In the genomic region with DNA sequence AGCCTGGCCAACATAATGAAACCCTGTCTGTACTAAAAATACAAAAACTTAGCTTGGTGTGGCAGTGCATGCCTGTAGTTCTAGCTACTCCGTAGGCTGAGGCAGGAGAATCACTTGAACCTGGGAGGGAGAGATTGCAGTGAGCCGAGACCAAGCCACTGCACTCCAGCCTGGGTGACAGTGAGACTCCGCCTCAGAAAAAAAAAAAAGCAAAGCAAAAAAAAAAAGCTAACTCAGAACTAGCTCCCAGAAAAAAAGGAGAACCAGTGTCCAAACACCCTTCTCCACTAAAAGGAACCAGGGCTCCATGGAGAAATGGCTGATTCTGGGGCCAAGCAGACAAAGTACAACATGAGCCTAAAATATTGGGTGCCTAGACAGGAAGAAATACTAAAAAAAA, we compare ENCODE assay signal across 18 cellular contexts. TPM values are rescaled to one million over a fixed set of nuclear protein-coding genes. Genes with fewer than 3 reads are reported as not detected.
DNase-seq lines count a peak whose midpoint lies in the region; ATAC-seq and TF ChIP-seq lines count a peak whose summit lies in the region.
"Had no signal": no experiment of that assay in that cellular context is flagged by ENCODE, and none has a peak within 500 bp of the region (broad histone marks: within the 10 kb centered on the region; RNA-seq: fewer than 3 reads in every experiment).

No MANE protein-coding gene starts in this region.

- peaks cover 2% of the 10 kb centered on the region for H3K27me3 Mint-ChIP-seq in dendritic cell treated with granulocyte-macrophage colony-stimulating factor and Interleukin-4, amounts not matched to agents 40 ng/mL and 50 ng/mL, for 4 days
- H3K27me3 Mint-ChIP-seq: CD4-positive, CD25-positive, alpha-beta regulatory T cell had no signal

- peak overlapping the region; percentile 88 for H3K27ac Mint-ChIP-seq in dendritic cell treated with granulocyte-macrophage colony-stimulating factor and Interleukin-4, amounts not matched to agents 40 ng/mL and 50 ng/mL, for 4 days
- H3K27ac Mint-ChIP-seq in activated naive CD4-positive, alpha-beta T cell treated with anti-CD3 and anti-CD28 coated beads, Interleukin-2, amount 50 U/mL, for 72 hours: no peak overlapping the region
- H3K27ac Mint-ChIP-seq: CD4-positive, CD25-positive, alpha-beta regulatory T cell; GM23338 had no signal

- peak; percentile 12 for DNase-seq in SIG-M5 treated with dmso at 0.1 percent for 504 hours (lab: John Stamatoyannopoulos, UW; ENCODE audit: unreplicated experiment)
- no peak for DNase-seq in SIG-M5 (lab: John Stamatoyannopoulos, UW)
- DNase-seq in KBM-7: peak; percentile 74
- peak; percentile 51 to 58 for DNase-seq in thyroid gland
- no peak for DNase-seq in vagina (ENCODE audit: extremely low spot score in 2 of 2)
- DNase-seq in activated naive CD4-positive, alpha-beta T cell treated with anti-CD3 and anti-CD28 coated beads, Interleukin-2, amount 50 U/mL, for 72 hours (ENCODE audit: low spot score in 2 of 2): no peak
- DNase-seq: 8988T; AML-193; Calu3; CD4-positive, CD25-positive, alpha-beta regulatory T cell; DMS 273 treated with DMSO at 0.1 percent for 48 hours; DMS79; H7 had no signal

- peaks cover 18% of the 10 kb centered on the region for H3K36me3 Mint-ChIP-seq in dendritic cell treated with granulocyte-macrophage colony-stimulating factor and Interleukin-4, amounts not matched to agents 40 ng/mL and 50 ng/mL, for 4 days (ENCODE audit: low read depth)
- peaks cover 0 to 12% of the 10 kb centered on the region in 2 donors for H3K36me3 Mint-ChIP-seq in activated naive CD4-positive, alpha-beta T cell treated with anti-CD3 and anti-CD28 coated beads, Interleukin-2, amount 50 U/mL, for 72 hours
- H3K36me3 Mint-ChIP-seq: CD4-positive, CD25-positive, alpha-beta regulatory T cell had no signal

- peaks cover 46% of the 10 kb centered on the region for H3K4me1 Mint-ChIP-seq in dendritic cell treated with granulocyte-macrophage colony-stimulating factor and Interleukin-4, amounts not matched to agents 40 ng/mL and 50 ng/mL, for 4 days (ENCODE audit: low read depth)
- H3K4me1 Mint-ChIP-seq: GM23338 had no signal

- no peak for TF ChIP-seq CTCF in thyroid gland (IDR thresholded peaks at IDR 0.05)
- no peak for TF ChIP-seq CTCF in vagina (IDR thresholded peaks at IDR 0.05)

- H3K27me3 ChIP-seq in thyroid gland (no peaks in the 10 kb centered on the region), vagina (no peaks in the 10 kb centered on the region)
- H3K27me3 ChIP-seq: BLaER1 had no signal

- H3K4me1 ChIP-seq in thyroid gland (peaks cover 0 to 13% of the 10 kb centered on the region in 2 donors), vagina (no peaks in the 10 kb centered on the region)

- H3K4me3 Mint-ChIP-seq in dendritic cell treated with granulocyte-macrophage colony-stimulating factor and Interleukin-4, amounts not matched to agents 40 ng/mL and 50 ng/mL, for 4 days: peak overlapping the region; percentile 26
- H3K4me3 Mint-ChIP-seq: CD4-positive, CD25-positive, alpha-beta regulatory T cell; GM23338 had no signal

- H3K27ac ChIP-seq in thyroid gland (no peak overlapping the region), vagina (no peak overlapping the region)
- H3K27ac ChIP-seq: BLaER1 had no signal

- TF ChIP-seq POLR2A in thyroid gland (IDR thresholded peaks at IDR 0.05) (no peak), vagina (IDR thresholded peaks at IDR 0.05) (no peak)

- ATAC-seq in activated naive CD4-positive, alpha-beta T cell treated with anti-CD3 and anti-CD28 coated beads, Interleukin-2, amount 50 U/mL, for 72 hours: no peak
- ATAC-seq in GM21526 (IDR thresholded peaks at IDR 0.05; ENCODE audit: low FRiP score, unreplicated experiment): no peak
- ATAC-seq: GM12878, GM23338 had no signal

- WGBS in thyroid gland, 2 donors: 34 to 56% methylated on average over 3 of the region's 3 CpGs

- in situ Hi-C loops in KBM-7 (cut with MboI; ENCODE audit: low pct_unique_long_range_greater_than_20kb, low sequenced_read_pairs): no loop called here

- intact Hi-C loops in dendritic cell treated with granulocyte-macrophage colony-stimulating factor and Interleukin-4, amounts not matched to agents 40 ng/mL and 50 ng/mL, for 4 days (cut with micrococcal nuclease): no loop called here
- intact Hi-C loops in thyroid gland (cut with DNase I): no loop called here
- intact Hi-C loops in vagina (cut with DNase I): no loop called here

- H3K36me3 ChIP-seq in thyroid gland (no peaks in the 10 kb centered on the region), vagina (no peaks in the 10 kb centered on the region)

- H3K9me3 Mint-ChIP-seq in dendritic cell treated with granulocyte-macrophage colony-stimulating factor and Interleukin-4, amounts not matched to agents 40 ng/mL and 50 ng/mL, for 4 days: no peaks in the 10 kb centered on the region
- H3K9me3 Mint-ChIP-seq in activated naive CD4-positive, alpha-beta T cell treated with anti-CD3 and anti-CD28 coated beads, Interleukin-2, amount 50 U/mL, for 72 hours: no peaks in the 10 kb centered on the region

- H3K4me3 ChIP-seq in thyroid gland (replicated peaks in 1 of 3) (no peak overlapping the region), vagina (no peak overlapping the region)
- H3K4me3 ChIP-seq: BLaER1, GM12878, GM23338 had no signal

- no peaks in the 10 kb centered on the region for H3K9me3 ChIP-seq in thyroid gland
- H3K9me3 ChIP-seq in vagina: no peaks in the 10 kb centered on the region

RNA-seq across cellular contexts. Expression of a gene that starts 16.7 kb away (rescaled TPM):
- total RNA-seq in thyroid gland: 10 to 100 TPM; 49.4 to 76.0 (median 62.6) TPM
- total RNA-seq in vagina: 43.5 TPM
- 10 to 100 TPM; 41.8 to 58.1 TPM for total RNA-seq in activated naive CD4-positive, alpha-beta T cell treated with anti-CD3 and anti-CD28 coated beads, Interleukin-2, amount 50 U/mL, for 72 hours

Comparison
In these comparisons a context has a peak if more than half of its experiments do, and no peak if none do; other contexts are left out.
1. DNase-seq: peak in SIG-M5 treated with dmso at 0.1 percent for 504 hours (single experiment), KBM-7 (single experiment) and thyroid gland (2 of 2); none in SIG-M5 (single experiment), vagina (0 of 2) and activated naive CD4-positive, alpha-beta T cell treated with anti-CD3 and anti-CD28 coated beads, Interleukin-2, amount 50 U/mL, for 72 hours (0 of 2).